ENCODE assay signal across 19 cellular contexts in genomic region chr1:111323231-111323630, GRCh38. TPM values are rescaled to one million over a fixed set of nuclear protein-coding genes. Genes with fewer than 3 reads are reported as not detected.
DNase-seq lines count a peak whose midpoint lies in the region; ATAC-seq, FAIRE-seq and TF ChIP-seq lines count a peak whose summit lies in the region.
"Had no signal": no experiment of that assay in that cellular context is flagged by ENCODE, and none has a peak within 500 bp of the region (broad histone marks: within the 10 kb centered on the region; RNA-seq: fewer than 3 reads in every experiment).

No MANE protein-coding gene starts in this region.

- no peak overlapping the region for H3K27ac ChIP-seq in K562 (ENCODE audit: extremely low read depth, low read depth, low read length)
- H3K27ac ChIP-seq: BLaER1, HL-60 had no signal

- ATAC-seq in stimulated activated naive CD8-positive, alpha-beta T cell treated with anti-CD3 and anti-CD28 coated beads, Interleukin-15, Interleukin-2, amounts not matched to agents 100 U/mL and 50 U/mL, for 24 hours, result no peak
- no peak for ATAC-seq in K562
- no peak for ATAC-seq in HG02981 (IDR thresholded peaks at IDR 0.05; ENCODE audit: unreplicated experiment)
- ATAC-seq in HG03159 (IDR thresholded peaks at IDR 0.05; ENCODE audit: unreplicated experiment), result no peak
- ATAC-seq: GM23338 had no signal

- no peak for DNase-seq in stimulated activated naive CD8-positive, alpha-beta T cell treated with anti-CD3 and anti-CD28 coated beads, Interleukin-15, Interleukin-2, amounts not matched to agents 100 U/mL and 50 U/mL, for 24 hours
- DNase-seq in K562 (ENCODE audit: extremely low read depth in 1 of 4, low spot score in 3 of 4) (no peak), foreskin melanocyte (peak; percentile 11), renal cortical epithelial cell (ENCODE audit: low read depth) (peak; percentile 3)
- DNase-seq in activated CD4-positive, CD25-positive, alpha-beta regulatory T cell treated with anti-CD3 and anti-CD28 coated beads, Interleukin-2, amount 50 U/mL, for 72 hours, result no peak
- DNase-seq: 8988T; AML-193; CD8-positive, alpha-beta memory T cell; DMS53; H9 had no signal

- POLR2A ChIA-PET in K562 (lab: Yijun Ruan, JAX), result no interaction called here

- H3K27ac Mint-ChIP-seq in stimulated activated naive CD8-positive, alpha-beta T cell treated with anti-CD3 and anti-CD28 coated beads, Interleukin-15, Interleukin-2, amounts not matched to agents 100 ng/mL and 50 ng/mL, for 24 hours, result peak overlapping the region; percentile 23
- H3K27ac Mint-ChIP-seq: GM23338, H9 had no signal

- no peak overlapping the region for H3K4me3 Mint-ChIP-seq in stimulated activated naive CD8-positive, alpha-beta T cell treated with anti-CD3 and anti-CD28 coated beads, Interleukin-15, Interleukin-2, amounts not matched to agents 100 ng/mL and 50 ng/mL, for 24 hours
- H3K4me3 Mint-ChIP-seq: CD8-positive, alpha-beta memory T cell; GM23338; H9 had no signal

- intact Hi-C loops in K562 (cut with micrococcal nuclease), result no loop called here

- CTCF ChIA-PET in K562 (lab: Yijun Ruan, JAX; ENCODE audit: low intra/inter-chr PET ratio), result no interaction called here

- H3K9me3 ChIP-seq in K562 (replicated peaks; ENCODE audit: control insufficient read depth, insufficient read depth, low read depth, low read length), result no peaks in the 10 kb centered on the region
- H3K9me3 ChIP-seq: Caco-2 had no signal

- BruUV-seq in K562 (replicated peaks; lab: Mats Ljungman, UMichigan), result no TSS peak

- no peak overlapping the region for H2AFZ ChIP-seq in K562 (ENCODE audit: low read depth, low read length)
- H2AFZ ChIP-seq: GM23338 had no signal

- H3K79me2 ChIP-seq in K562 (ENCODE audit: control insufficient read depth, insufficient read depth, low read length), result no peaks in the 10 kb centered on the region

- no peaks in the 10 kb centered on the region for H4K20me1 ChIP-seq in K562 (replicated peaks; ENCODE audit: control insufficient read depth, insufficient read depth, low read length)
- H4K20me1 ChIP-seq: BLaER1 had no signal

- TF ChIP-seq RAD21 in K562 (CRISPR knock-in tag; conservative IDR thresholded peaks at IDR 0.05 in 1 of 2, IDR thresholded peaks at IDR 0.05 in 1 of 2), result no peak

- no peak for TF ChIP-seq EP300 in K562 (IDR thresholded peaks at IDR 0.05; ENCODE audit: low read length)

- H3K36me3 Mint-ChIP-seq in stimulated activated naive CD8-positive, alpha-beta T cell treated with anti-CD3 and anti-CD28 coated beads, Interleukin-15, Interleukin-2, amounts not matched to agents 100 ng/mL and 50 ng/mL, for 24 hours (ENCODE audit: low read depth), result peaks cover 9% of the 10 kb centered on the region

- no peak for TF ChIP-seq CTCF in K562 (IDR thresholded peaks at IDR 0.05 in 2 of 3, conservative IDR thresholded peaks at IDR 0.05 in 1 of 3; ENCODE audit: insufficient read depth in 2 of 3, low read depth in 1 of 3, low read length in 3 of 3)

- H3K4me1 Mint-ChIP-seq in stimulated activated naive CD8-positive, alpha-beta T cell treated with anti-CD3 and anti-CD28 coated beads, Interleukin-15, Interleukin-2, amounts not matched to agents 100 ng/mL and 50 ng/mL, for 24 hours (ENCODE audit: low read depth), result peaks cover 9% of the 10 kb centered on the region

- peaks cover 2 to 9% of the 10 kb centered on the region in 2 experiments; a peak in 2 of 5 replicates for H3K27me3 ChIP-seq in K562 (ENCODE audit: control insufficient read depth in 2 of 2, insufficient read depth in 2 of 2, low read length in 2 of 2)
- H3K27me3 ChIP-seq: BLaER1 had no signal

- no peak overlapping the region for H3K9ac ChIP-seq in K562 (ENCODE audit: insufficient read depth in 1 of 2, low read depth in 2 of 2, low read length in 2 of 2)
- H3K9ac ChIP-seq: BLaER1 had no signal

- WGBS in K562 (ENCODE audit: insufficient coverage, low coverage, missing lambda C conversion rate), result 0% methylated on average over 1 of the region's 1 CpG

- no peaks in the 10 kb centered on the region for H3K36me3 ChIP-seq in K562 (ENCODE audit: control insufficient read depth, insufficient read depth, low read length)
- H3K36me3 ChIP-seq: BLaER1 had no signal

- H3K9me3 Mint-ChIP-seq in stimulated activated naive CD8-positive, alpha-beta T cell treated with anti-CD3 and anti-CD28 coated beads, Interleukin-15, Interleukin-2, amounts not matched to agents 100 ng/mL and 50 ng/mL, for 24 hours, result peaks cover 14% of the 10 kb centered on the region

- no peaks in the 10 kb centered on the region for H3K27me3 Mint-ChIP-seq in stimulated activated naive CD8-positive, alpha-beta T cell treated with anti-CD3 and anti-CD28 coated beads, Interleukin-15, Interleukin-2, amounts not matched to agents 100 ng/mL and 50 ng/mL, for 24 hours

- no peak overlapping the region for H3K4me2 ChIP-seq in K562 (ENCODE audit: insufficient read depth, low read length)
- H3K4me2 ChIP-seq: BLaER1, GM23338 had no signal

- no peaks in the 10 kb centered on the region for H3K9me1 ChIP-seq in K562 (ENCODE audit: control insufficient read depth, insufficient read depth, low read length)

- no peak for TF ChIP-seq POLR2A in K562 (conservative IDR thresholded peaks at IDR 0.05)

- H3K4me1 ChIP-seq in K562 (replicated peaks in 1 of 2; ENCODE audit: control insufficient read depth in 2 of 2, insufficient read depth in 2 of 2, low read length in 2 of 2), result no peaks in the 10 kb centered on the region
- H3K4me1 ChIP-seq: BLaER1, Caco-2 had no signal

- in situ Hi-C loops in K562 (cut with MboI), result no loop called here

- no peak overlapping the region for H3K4me3 ChIP-seq in K562
- H3K4me3 ChIP-seq: BLaER1, GM23338 had no signal

- no peak for FAIRE-seq in K562 (lab: Jason Lieb, UNC)
- FAIRE-seq: G401.6, GM12891 had no signal

TF ChIP-seq in K562, 482 proteins besides CTCF, POLR2A, EP300 and RAD21:
- TF ChIP-seq, protein P1, sequence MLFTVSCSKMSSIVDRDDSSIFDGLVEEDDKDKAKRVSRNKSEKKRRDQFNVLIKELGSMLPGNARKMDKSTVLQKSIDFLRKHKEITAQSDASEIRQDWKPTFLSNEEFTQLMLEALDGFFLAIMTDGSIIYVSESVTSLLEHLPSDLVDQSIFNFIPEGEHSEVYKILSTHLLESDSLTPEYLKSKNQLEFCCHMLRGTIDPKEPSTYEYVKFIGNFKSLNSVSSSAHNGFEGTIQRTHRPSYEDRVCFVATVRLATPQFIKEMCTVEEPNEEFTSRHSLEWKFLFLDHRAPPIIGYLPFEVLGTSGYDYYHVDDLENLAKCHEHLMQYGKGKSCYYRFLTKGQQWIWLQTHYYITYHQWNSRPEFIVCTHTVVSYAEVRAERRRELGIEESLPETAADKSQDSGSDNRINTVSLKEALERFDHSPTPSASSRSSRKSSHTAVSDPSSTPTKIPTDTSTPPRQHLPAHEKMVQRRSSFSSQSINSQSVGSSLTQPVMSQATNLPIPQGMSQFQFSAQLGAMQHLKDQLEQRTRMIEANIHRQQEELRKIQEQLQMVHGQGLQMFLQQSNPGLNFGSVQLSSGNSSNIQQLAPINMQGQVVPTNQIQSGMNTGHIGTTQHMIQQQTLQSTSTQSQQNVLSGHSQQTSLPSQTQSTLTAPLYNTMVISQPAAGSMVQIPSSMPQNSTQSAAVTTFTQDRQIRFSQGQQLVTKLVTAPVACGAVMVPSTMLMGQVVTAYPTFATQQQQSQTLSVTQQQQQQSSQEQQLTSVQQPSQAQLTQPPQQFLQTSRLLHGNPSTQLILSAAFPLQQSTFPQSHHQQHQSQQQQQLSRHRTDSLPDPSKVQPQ (CRISPR knock-in tag; IDR thresholded peaks at IDR 0.05; ENCODE audit: borderline replicate concordance), result no peak
- TF ChIP-seq ZKSCAN1 (IDR thresholded peaks at IDR 0.05; ENCODE audit: low read depth, low read length), result 0 out of 2 replicates have a peak, but pooled peaks have one; percentile 42

RNA-seq across cellular contexts. Expression of gene CHIA, which starts 32.6 kb away (rescaled TPM):
- not detected in 2 replicates for total RNA-seq in K562 (2011; cell fraction: chromatin; rRNA removed; ENCODE audit: low replicate concordance)
- not detected in 2 replicates for total RNA-seq in K562 (2011; cell fraction: nucleolus; rRNA removed)
- not detected in 2 replicates for total RNA-seq in K562 (2011; cell fraction: nucleoplasm; rRNA removed)
- total RNA-seq in K562 (2014; rRNA removed) (not detected in 2 replicates), K562 (2014; rRNA removed; fragmentation: Illumina TruSeq; extraction: Trizol) (not detected in 2 replicates), K562 (2015; rRNA removed; fragmentation: Illumina TruSeq; extraction: Trizol) (not detected in 2 replicates), K562 (2021) (not detected in 2 replicates), renal cortical epithelial cell (not detected in 2 replicates)
- polyA plus RNA-seq in K562 (2011; rRNA removed) (not detected in 2 replicates), K562 (2014; fragmentation: Illumina TruSeq; extraction: Trizol) (not detected in 2 replicates), K562 (2014; fragmentation: Nextera tagmentation; extraction: Ambion mirVana) (not detected), K562 (2014; rRNA removed) (not detected in 2 replicates)
- not detected in 2 replicates for polyA plus RNA-seq in K562 (2011; cell fraction: cytosol; rRNA removed)
- not detected in 2 replicates for polyA plus RNA-seq in K562 (2011; cell fraction: nucleus; rRNA removed)
- not detected in 2 replicates for polyA plus RNA-seq in K562 (2012)
- not detected in 2 replicates for polyA minus RNA-seq in K562 (2011; rRNA and poly(A)+ RNA removed)
- polyA minus RNA-seq in K562 (2011; cell fraction: cytosol; rRNA and poly(A)+ RNA removed), result not detected in 2 replicates
- polyA minus RNA-seq in K562 (2011; cell fraction: nucleus; rRNA and poly(A)+ RNA removed), result not detected in 2 replicates
- total RNA-seq: Caco-2; CD8-positive, alpha-beta memory T cell; GM23338; H9 had no signal
- polyA plus RNA-seq: CD8-positive, alpha-beta memory T cell; GM23338 had no signal

Comparison
In these comparisons a context has a peak if more than half of its experiments do, and no peak if none do; other contexts are left out.
1. DNase-seq: peak in foreskin melanocyte (single experiment) and renal cortical epithelial cell (single experiment); none in stimulated activated naive CD8-positive, alpha-beta T cell treated with anti-CD3 and anti-CD28 coated beads, Interleukin-15, Interleukin-2, amounts not matched to agents 100 U/mL and 50 U/mL, for 24 hours (single experiment), K562 (0 of 4) and activated CD4-positive, CD25-positive, alpha-beta regulatory T cell treated with anti-CD3 and anti-CD28 coated beads, Interleukin-2, amount 50 U/mL, for 72 hours (single experiment).